14 cellular contexts compared by ENCODE assay signal in the genomic region with DNA sequence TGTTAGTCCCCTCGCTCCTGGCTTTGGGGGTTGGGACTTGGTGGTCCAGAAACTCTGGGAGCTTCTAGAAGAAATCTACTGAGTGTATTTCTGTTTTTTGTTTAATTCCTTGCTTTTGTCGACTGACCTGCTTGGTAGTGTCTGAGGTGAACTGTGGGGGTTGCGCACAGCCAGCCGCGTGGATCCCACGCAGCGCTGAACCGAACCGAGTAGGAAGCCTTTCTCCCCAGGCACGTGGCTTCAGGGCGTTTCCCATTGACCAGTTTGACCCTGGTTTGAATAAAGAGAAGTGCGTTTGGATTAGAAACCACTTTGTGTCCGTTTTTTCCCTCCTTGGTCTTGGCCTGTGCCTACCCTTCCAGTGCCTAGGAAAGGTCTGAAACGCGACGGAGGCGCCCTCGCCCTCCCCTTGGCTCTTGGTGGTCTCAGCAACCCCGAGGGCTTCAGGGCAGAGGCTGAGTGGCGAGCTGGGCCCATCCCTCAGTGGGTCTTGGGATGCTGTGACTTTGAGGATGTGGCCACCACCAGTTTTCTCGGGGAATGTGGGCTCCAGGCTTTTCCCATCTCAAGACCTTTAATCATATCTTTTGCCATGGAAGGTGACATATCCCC.
"Had no signal": no experiment of that assay in that cellular context is flagged by ENCODE, and none has a peak within 500 bp of the region (broad histone marks: within the 10 kb centered on the region; RNA-seq: fewer than 3 reads in every experiment).

No MANE protein-coding gene starts in this region.

- H3K27me3 Mint-ChIP-seq: natural killer cell treated with Interleukin-12 subunit alpha and Interleukin-12 subunit beta and Interleukin-15 and Interleukin-18, amount 100 ng/mL, for 72 hours; T-cell had no signal

- H3K4me3 ChIP-seq: ascending aorta, heart right ventricle, left lung, stomach, thoracic aorta had no signal

- ATAC-seq: foreskin keratinocyte; heart right ventricle; left lung; natural killer cell treated with Interleukin-12 subunit alpha and Interleukin-12 subunit beta and Interleukin-15 and Interleukin-18, amount 100 ng/mL, for 72 hours; T-cell had no signal

- H3K27ac ChIP-seq: ascending aorta, foreskin keratinocyte, heart right ventricle, left lung, stomach, thoracic aorta had no signal

- H3K4me1 ChIP-seq: foreskin keratinocyte had no signal

- H3K27ac Mint-ChIP-seq: natural killer cell treated with Interleukin-12 subunit alpha and Interleukin-12 subunit beta and Interleukin-15 and Interleukin-18, amount 100 ng/mL, for 72 hours; T-cell had no signal

- H3K4me3 Mint-ChIP-seq: natural killer cell treated with Interleukin-12 subunit alpha and Interleukin-12 subunit beta and Interleukin-15 and Interleukin-18, amount 100 ng/mL, for 72 hours; T-cell had no signal

- H3K36me3 Mint-ChIP-seq: natural killer cell treated with Interleukin-12 subunit alpha and Interleukin-12 subunit beta and Interleukin-15 and Interleukin-18, amount 100 ng/mL, for 72 hours had no signal

- H3K27me3 ChIP-seq: ascending aorta, foreskin keratinocyte, heart right ventricle, left lung, stomach had no signal

- H3K9me3 Mint-ChIP-seq: natural killer cell treated with Interleukin-12 subunit alpha and Interleukin-12 subunit beta and Interleukin-15 and Interleukin-18, amount 100 ng/mL, for 72 hours; T-cell had no signal

- DNase-seq: activated CD4-positive, alpha-beta T cell treated with anti-CD3 and anti-CD28 coated beads for 1 hour; activated CD4-positive, alpha-beta T cell treated with anti-CD3 and anti-CD28 coated beads, Interleukin-2, amount 50 U/mL, for 48 hours; activated gamma-delta T cell; activated T-cell treated with anti-CD3 and anti-CD28 coated beads, Interleukin-2, amount 50 U/mL, for 48 hours; foreskin keratinocyte; heart right ventricle; left lung; stimulated activated CD4-positive, alpha-beta T cell treated with anti-CD3 and anti-CD28 coated beads, Interleukin-4, amount 100 ng/mL, for 1 hour; stimulated activated CD8-positive, alpha-beta memory T cell treated with anti-CD3 and anti-CD28 coated beads, Interleukin-4, amount 100 ng/mL, for 48 hours; stomach; T-cell had no signal

- H3K9me3 ChIP-seq: ascending aorta, heart right ventricle, left lung, stomach, thoracic aorta had no signal
